In the genomic region with DNA sequence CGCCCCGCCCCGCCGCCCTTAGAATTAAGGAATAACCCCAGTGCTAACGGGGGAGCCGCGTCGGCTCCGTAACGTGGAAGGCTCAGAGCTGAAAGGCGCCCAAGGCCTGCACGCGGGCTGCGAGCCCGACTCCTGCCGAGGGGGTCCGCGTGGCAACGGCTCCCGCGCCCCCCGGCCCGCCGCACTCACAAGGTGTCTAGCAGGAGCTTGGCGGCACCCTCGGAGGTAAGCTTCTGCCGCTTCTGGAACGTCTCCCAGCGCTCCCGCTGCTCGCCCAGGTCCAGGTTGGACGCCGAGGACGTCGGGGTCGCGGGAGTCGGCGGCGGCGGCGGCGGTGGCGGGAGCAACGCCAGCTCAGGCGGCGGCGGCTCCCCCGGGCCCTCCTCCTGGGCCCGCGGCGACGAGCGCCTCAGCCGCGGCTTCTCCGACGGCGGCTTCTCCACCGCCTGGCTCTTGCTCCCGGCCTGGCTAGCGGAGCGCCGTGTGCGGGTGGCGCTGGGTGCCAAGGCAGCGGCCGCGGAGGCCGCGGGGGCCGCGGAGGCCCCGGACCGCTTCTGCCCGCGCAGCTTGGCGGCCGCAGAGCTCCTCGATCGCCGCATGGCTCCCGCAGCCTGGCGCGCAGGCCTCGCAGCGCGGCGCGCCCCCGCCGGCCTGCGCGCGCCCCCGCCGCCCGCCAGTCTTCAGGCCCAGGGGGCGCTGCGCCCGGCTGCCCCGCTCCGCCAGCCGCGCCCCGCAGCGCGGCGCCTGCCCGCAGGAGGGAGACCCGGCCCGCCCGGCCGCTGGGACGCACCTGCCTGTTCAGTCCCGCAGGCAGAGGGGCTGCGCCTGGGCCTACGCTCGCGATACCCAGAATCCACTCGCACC, we compare ENCODE assay signal across 8 cellular contexts. TPM values are rescaled to one million over a fixed set of nuclear protein-coding genes. Genes with fewer than 3 reads are reported as not detected.
DNase-seq lines count a peak whose midpoint lies in the region; ATAC-seq and TF ChIP-seq lines count a peak whose summit lies in the region.

A gene (minus strand): TSS at position 632 of the 864 bp plus-strand sequence. CDS start 33 bp downstream, at position 599.

- TF ChIP-seq POLR2A in Peyer's patch (IDR thresholded peaks at IDR 0.05) (peak in 1 of 2 donors; percentile 42), testis (IDR thresholded peaks at IDR 0.05) (no peak)

- H3K4me3 ChIP-seq in AG09309 (ENCODE audit: control insufficient read depth, low read depth, low read length), result peak within 1 kb of the TSS; percentile 59
- H3K4me3 ChIP-seq in Peyer's patch, result peak within 1 kb of the TSS; percentile 65 to 96 (median 75)
- H3K4me3 ChIP-seq in fibroblast of the aortic adventitia (ENCODE audit: low read depth, low read length), result peak within 1 kb of the TSS; percentile 74
- peak within 1 kb of the TSS; percentile 52 to 67 for H3K4me3 ChIP-seq in neutrophil (ENCODE audit: low read depth in 1 of 2, low read length in 1 of 2)
- peak within 1 kb of the TSS; percentile 76 to 78 for H3K4me3 ChIP-seq in testis

- DNase-seq in AG09309 (ENCODE audit: low read depth) (no peak), Peyer's patch (peak; percentile 54 to 81 (median 78)), fibroblast of the aortic adventitia (ENCODE audit: low read depth) (peak; percentile 16), testis (peak; percentile 59)

- no peaks in the 10 kb centered on the region for H3K27me3 Mint-ChIP-seq in activated T-helper 17 cell treated with anti-CD3 and anti-CD28 coated beads, Interleukin-2, amount 50 U/mL, for 72 hours

- 0 to 1% methylated on average over 14 to 32 of the region's 121 CpGs for WGBS in testis, 2 donors

- H3K9me3 Mint-ChIP-seq in activated T-helper 17 cell treated with anti-CD3 and anti-CD28 coated beads, Interleukin-2, amount 50 U/mL, for 72 hours, result no peaks in the 10 kb centered on the region

- peaks cover 0 to 19% (median 0%) of the 10 kb centered on the region in 3 donors for H3K36me3 ChIP-seq in Peyer's patch
- H3K36me3 ChIP-seq in neutrophil, result no peaks in the 10 kb centered on the region
- no peaks in the 10 kb centered on the region for H3K36me3 ChIP-seq in testis (ENCODE audit: low read depth, missing control alignments)

- H3K27ac Mint-ChIP-seq in activated T-helper 17 cell treated with anti-CD3 and anti-CD28 coated beads, Interleukin-2, amount 50 U/mL, for 72 hours, result peak within 1 kb of the TSS; percentile 73

- H3K9me3 ChIP-seq in Peyer's patch (no peaks in the 10 kb centered on the region), neutrophil (no peaks in the 10 kb centered on the region), testis (no peaks in the 10 kb centered on the region)

- H3K4me1 ChIP-seq in Peyer's patch, result peaks cover 0 to 5% (median 4%) of the 10 kb centered on the region in 4 donors
- H3K4me1 ChIP-seq in neutrophil (ENCODE audit: control insufficient read depth in 1 of 2, insufficient read depth in 1 of 2, low read depth in 1 of 2, low read length in 1 of 2), result peaks cover 14 to 17% of the 10 kb centered on the region in 2 experiments
- H3K4me1 ChIP-seq in testis, result peaks cover 4% of the 10 kb centered on the region

- intact Hi-C loops in testis (cut with DNase I; ENCODE audit: low total_unique reads), result no loop called here

- peaks cover 5% of the 10 kb centered on the region for H3K4me1 Mint-ChIP-seq in activated T-helper 17 cell treated with anti-CD3 and anti-CD28 coated beads, Interleukin-2, amount 50 U/mL, for 72 hours

- H3K27ac ChIP-seq in Peyer's patch (peak within 1 kb of the TSS; percentile 67 to 79 (median 74)), neutrophil (no peak within 1 kb of the TSS), testis (peak within 1 kb of the TSS; percentile 82 to 83)

- ATAC-seq in GM19025 (IDR thresholded peaks at IDR 0.05; ENCODE audit: low read depth, unreplicated experiment), result peak; percentile 70
- ATAC-seq in HG03439 (IDR thresholded peaks at IDR 0.05; ENCODE audit: unreplicated experiment), result peak; percentile 55
- ATAC-seq in activated T-helper 17 cell treated with anti-CD3 and anti-CD28 coated beads, Interleukin-2, amount 50 U/mL, for 72 hours (replicated peaks), result peak; percentile 83

- peak within 1 kb of the TSS; percentile 95 for H3K4me3 Mint-ChIP-seq in activated T-helper 17 cell treated with anti-CD3 and anti-CD28 coated beads, Interleukin-2, amount 50 U/mL, for 72 hours

- no peaks in the 10 kb centered on the region for H3K27me3 ChIP-seq in Peyer's patch
- peaks cover 57% of the 10 kb centered on the region for H3K27me3 ChIP-seq in neutrophil
- no peaks in the 10 kb centered on the region for H3K27me3 ChIP-seq in testis

- H3K36me3 Mint-ChIP-seq in activated T-helper 17 cell treated with anti-CD3 and anti-CD28 coated beads, Interleukin-2, amount 50 U/mL, for 72 hours (ENCODE audit: low read depth), result peaks cover 19% of the 10 kb centered on the region

- peak; percentile 8 for TF ChIP-seq CTCF in AG09309 (IDR thresholded peaks at IDR 0.05; ENCODE audit: control insufficient read depth, insufficient read depth, low read depth, low read length, missing control alignments)
- peak in 4 of 6 experiments; percentile 13 to 59 (median 42) for TF ChIP-seq CTCF in Peyer's patch (IDR thresholded peaks at IDR 0.05)
- TF ChIP-seq CTCF in fibroblast of the aortic adventitia (IDR thresholded peaks at IDR 0.05; ENCODE audit: insufficient read depth, low read length), result peak; percentile 5
- no peak for TF ChIP-seq CTCF in neutrophil (IDR thresholded peaks at IDR 0.05)
- peak in 1 of 3 experiments; percentile 51 for TF ChIP-seq CTCF in testis (IDR thresholded peaks at IDR 0.05)

RNA-seq across cellular contexts. Expression of the gene that starts here (rescaled TPM):
- total RNA-seq in Peyer's patch (100 to 1,000 TPM in 1 of 4 donors, 10 to 100 TPM in 3; 49.0 to 109 (median 79.3) TPM), fibroblast of the aortic adventitia (ENCODE audit: low replicate concordance) (10.2 and 20.1 TPM in 2 replicates), testis (100 to 1,000 TPM in 1 of 2 donors, 10 to 100 TPM in 1; 73.5 to 119 TPM)
- total RNA-seq in activated T-helper 17 cell treated with anti-CD3 and anti-CD28 coated beads, Interleukin-2, amount 50 U/mL, for 72 hours, result 10 to 100 TPM; 17.5 to 43.5 TPM
- polyA plus RNA-seq in testis (ENCODE audit: insufficient read depth, low read depth, low replicate concordance), result 82.3 TPM
